In genomic region chr1:17831619-17832018, GRCh38 we compare ENCODE assay signal across 12 cellular contexts.
DNase-seq lines count a peak whose midpoint lies in the region; ATAC-seq and TF ChIP-seq lines count a peak whose summit lies in the region.
"Had no signal": no experiment of that assay in that cellular context is flagged by ENCODE, and none has a peak within 500 bp of the region (broad histone marks: within the 10 kb centered on the region; RNA-seq: fewer than 3 reads in every experiment).

No MANE protein-coding gene starts in this region.

- dilution Hi-C loops in IMR-90 (cut with HindIII; ENCODE audit: low sequenced_read_pairs, unreplicated experiment), result no loop called here

- no TSS peak for BruUV-seq in IMR-90 (replicated peaks; lab: Mats Ljungman, UMichigan)

- peak overlapping the region; percentile 24 for H2AFZ ChIP-seq in IMR-90 (replicated peaks; ENCODE audit: low read length, poor library complexity)

- no peak overlapping the region for H3K14ac ChIP-seq in IMR-90 (replicated peaks; ENCODE audit: low read depth, low read length)

- no peak overlapping the region for H4K91ac ChIP-seq in IMR-90 (ENCODE audit: insufficient read depth, low read depth, low read length)

- H3K9ac ChIP-seq in IMR-90 (ENCODE audit: low read depth, low read length), result no peak overlapping the region

- no peak overlapping the region for H3K23ac ChIP-seq in IMR-90 (ENCODE audit: low read depth, low read length)

- H3K18ac ChIP-seq in IMR-90 (ENCODE audit: low read depth, low read length), result no peak overlapping the region

- H4K20me1 ChIP-seq in IMR-90 (ENCODE audit: insufficient read depth, low read length), result no peaks in the 10 kb centered on the region

- H3K27ac ChIP-seq in IMR-90 (ENCODE audit: insufficient read depth, low read length) (no peak overlapping the region), vagina (no peak overlapping the region)

- H3K9me3 ChIP-seq in IMR-90 (ENCODE audit: control insufficient read depth, insufficient read depth, low read length) (no peaks in the 10 kb centered on the region), vagina (no peaks in the 10 kb centered on the region)

- H4K8ac ChIP-seq in IMR-90 (ENCODE audit: low read depth in 2 of 2, low read length in 2 of 2), result no peak overlapping the region

- CTCF ChIA-PET in IMR-90 (lab: Yijun Ruan, JAX), result no interaction called here

- no peak overlapping the region for H3K4ac ChIP-seq in IMR-90 (ENCODE audit: low read depth, low read length)

- no peak overlapping the region for H3K4me3 ChIP-seq in IMR-90 (ENCODE audit: insufficient read depth, low read depth, low read length)
- no peak overlapping the region for H3K4me3 ChIP-seq in vagina

- no peak for TF ChIP-seq RAD21 in IMR-90 (IDR thresholded peaks at IDR 0.05; ENCODE audit: low read length)

- H3K9me1 ChIP-seq in IMR-90 (ENCODE audit: insufficient read depth, low read length), result no peaks in the 10 kb centered on the region

- TF ChIP-seq POLR2A in IMR-90 (IDR thresholded peaks at IDR 0.05; ENCODE audit: low read depth, low read length) (no peak), vagina (IDR thresholded peaks at IDR 0.05) (no peak)

- no peak overlapping the region for H2AK5ac ChIP-seq in IMR-90 (ENCODE audit: low read depth, low read length)

- no peak overlapping the region for H2AK9ac ChIP-seq in IMR-90 (replicated peaks; ENCODE audit: low read depth, low read length, poor library complexity)

- intact Hi-C loops in IMR-90 (cut with micrococcal nuclease) (loop anchor here (1.0 kb wide), 1 partner anchor 88 kb away; no protein-coding TSS in a partner anchor), vagina (cut with DNase I) (no loop called here)

- no peak overlapping the region for H2BK120ac ChIP-seq in IMR-90 (ENCODE audit: low read depth, low read length)

- WGBS in IMR-90 (ENCODE audit: extremely low coverage in 2 of 2, insufficient read length in 1 of 2), 2 experiments, result no CpG with 5 or more reads among the region's 7 CpGs

- H3K4me1 ChIP-seq in IMR-90 (ENCODE audit: control insufficient read depth, insufficient read depth, low read length) (no peaks in the 10 kb centered on the region), vagina (no peaks in the 10 kb centered on the region)

- in situ Hi-C loops in IMR-90 (cut with MboI; ENCODE audit: low sequenced_read_pairs) (no loop called here), G401 (cut with HindIII; ENCODE audit: low sequenced_read_pairs) (no loop called here)

- H2BK20ac ChIP-seq in IMR-90 (ENCODE audit: low read depth, low read length), result no peak overlapping the region

- H3K36me3 ChIP-seq in IMR-90 (ENCODE audit: control insufficient read depth, insufficient read depth, low read length) (no peaks in the 10 kb centered on the region), vagina (no peaks in the 10 kb centered on the region)

- H3K4me2 ChIP-seq in IMR-90 (ENCODE audit: low read depth, low read length), result no peak overlapping the region

- peak; percentile 72 for ATAC-seq in IMR-90 (ENCODE audit: low read depth)
- ATAC-seq: stimulated activated memory B cell treated with anti-CD40 and anti-IgM and Interleukin-4, amounts not matched to agents 10 μg/mL and 1 μg/mL and 100 μg/mL, for 72 hours had no signal

- DNase-seq in Daoy (ENCODE audit: low read depth) (peak; percentile 56), IMR-90 (peak; percentile 59), astrocyte of the hippocampus (ENCODE audit: low read depth, low spot score) (peak; percentile 75), left kidney (ENCODE audit: low read depth, low spot score) (peak; percentile 94), G401 (ENCODE audit: low spot score) (no peak), DMS153 (lab: John Stamatoyannopoulos, UW) (no peak), activated gamma-delta T cell treated with Interleukin-2 at 50 U/mL for 16 hours (no peak), vagina (ENCODE audit: extremely low spot score in 2 of 2) (no peak)
- DNase-seq: activated B cell treated with CpG ODN at 0.5 μM for 24 hours; effector memory CD4-positive, alpha-beta T cell; NCI-H1694 treated with DMSO at 0.1 percent for 48 hours had no signal

- H3K27me3 ChIP-seq in IMR-90 (ENCODE audit: control insufficient read depth, insufficient read depth, low read length) (peaks cover 18% of the 10 kb centered on the region), vagina (no peaks in the 10 kb centered on the region)

- POLR2A ChIA-PET in IMR-90 (lab: Charles Lee; ENCODE audit: unreplicated experiment), result no interaction called here

- H2BK5ac ChIP-seq in IMR-90 (ENCODE audit: low read depth, low read length, poor library complexity, severe bottlenecking), result no peak overlapping the region

- H3K56ac ChIP-seq in IMR-90 (ENCODE audit: extremely low read depth, insufficient read depth, low read length), result no peak overlapping the region

- no peaks in the 10 kb centered on the region for H3K79me1 ChIP-seq in IMR-90 (ENCODE audit: low read depth in 1 of 2, low read length in 2 of 2)

- H4K5ac ChIP-seq in IMR-90 (ENCODE audit: low read depth, low read length), result no peak overlapping the region

- TF ChIP-seq CTCF in IMR-90 (conservative IDR thresholded peaks at IDR 0.05; ENCODE audit: low read depth, low read length), result no peak
- TF ChIP-seq CTCF in vagina (IDR thresholded peaks at IDR 0.05), result no peak

- no peak overlapping the region for H2BK15ac ChIP-seq in IMR-90 (ENCODE audit: low read depth, low read length)

TF ChIP-seq in IMR-90, 13 proteins besides CTCF, POLR2A, EP300 and RAD21:
- no peak for TF ChIP-seq SMC3 (IDR thresholded peaks at IDR 0.05; ENCODE audit: low read depth, low read length)
- no peak for TF ChIP-seq ELK1 (IDR thresholded peaks at IDR 0.05; ENCODE audit: borderline replicate concordance, low read depth, low read length)
- no peak for TF ChIP-seq MXI1 (IDR thresholded peaks at IDR 0.05; ENCODE audit: borderline replicate concordance, low read depth, low read length)
- no peak for TF ChIP-seq RCOR1 (IDR thresholded peaks at IDR 0.05; ENCODE audit: insufficient replicate concordance, low read length)
- no peak for TF ChIP-seq CEBPB (IDR thresholded peaks at IDR 0.05; ENCODE audit: low read depth, low read length)
- no peak for TF ChIP-seq CHD1 (IDR thresholded peaks at IDR 0.05; ENCODE audit: low read depth, low read length)
- TF ChIP-seq MAZ (IDR thresholded peaks at IDR 0.05; ENCODE audit: borderline replicate concordance, low read depth, low read length), result no peak
- no peak for TF ChIP-seq NFE2L2 (IDR thresholded peaks at IDR 0.05; ENCODE audit: low read depth, low read length)
- TF ChIP-seq FOS (IDR thresholded peaks at IDR 0.05; ENCODE audit: low read depth, low read length), result no peak
- no peak for TF ChIP-seq USF2 (IDR thresholded peaks at IDR 0.05; ENCODE audit: low read depth, low read length)
- TF ChIP-seq MAFK (IDR thresholded peaks at IDR 0.05; ENCODE audit: low read depth, low read length), result no peak
- TF ChIP-seq RFX5 (IDR thresholded peaks at IDR 0.05; ENCODE audit: low read depth, low read length), result no peak
- no peak for TF ChIP-seq BHLHE40 (IDR thresholded peaks at IDR 0.05; ENCODE audit: low read depth, low read length)
TF ChIP-seq in IMR-90: peak in this region for 0.

Comparison
In these comparisons a context has a peak if more than half of its experiments do, and no peak if none do; other contexts are left out.
1. DNase-seq: peak in Daoy (single experiment), IMR-90 (single experiment), astrocyte of the hippocampus (single experiment) and left kidney (single experiment); none in G401 (single experiment), DMS153 (single experiment), activated gamma-delta T cell treated with Interleukin-2 at 50 U/mL for 16 hours (single experiment) and vagina (0 of 2).